19 cellular contexts compared by ENCODE assay signal in genomic region chr15:95857758-95858157, GRCh38.
"Had no signal": no experiment of that assay in that cellular context is flagged by ENCODE, and none has a peak within 500 bp of the region (broad histone marks: within the 10 kb centered on the region; RNA-seq: fewer than 3 reads in every experiment).

No MANE protein-coding gene starts in this region.

- H3K4me3 ChIP-seq: hepatocyte, mucosa of descending colon, right lobe of liver had no signal

- H3K27ac Mint-ChIP-seq: activated CD4-positive, alpha-beta T cell treated with anti-CD3 and anti-CD28 coated beads, Interleukin-2, amount 10 ng/mL, durations not matched to agents 7 days and 5 days; activated naive CD4-positive, alpha-beta T cell treated with anti-CD3 and anti-CD28 coated beads for 36 hours; activated T-helper 17 cell treated with anti-CD3 and anti-CD28 coated beads, Interleukin-2, amount 50 U/mL, for 72 hours; dendritic cell treated with granulocyte-macrophage colony-stimulating factor and Interleukin-4, amounts not matched to agents 40 ng/mL and 50 ng/mL, for 4 days had no signal

- H3K36me3 ChIP-seq: right lobe of liver had no signal

- H3K4me3 Mint-ChIP-seq: activated CD4-positive, alpha-beta T cell treated with anti-CD3 and anti-CD28 coated beads, Interleukin-2, amount 10 ng/mL, durations not matched to agents 7 days and 5 days; activated naive CD4-positive, alpha-beta T cell treated with anti-CD3 and anti-CD28 coated beads for 36 hours; activated T-helper 17 cell treated with anti-CD3 and anti-CD28 coated beads, Interleukin-2, amount 50 U/mL, for 72 hours; dendritic cell treated with granulocyte-macrophage colony-stimulating factor and Interleukin-4, amounts not matched to agents 40 ng/mL and 50 ng/mL, for 4 days; effector memory CD8-positive, alpha-beta T cell; natural killer cell had no signal

- H3K36me3 Mint-ChIP-seq: natural killer cell had no signal

- H3K9me3 Mint-ChIP-seq: activated CD4-positive, alpha-beta T cell treated with anti-CD3 and anti-CD28 coated beads, Interleukin-2, amount 10 ng/mL, durations not matched to agents 7 days and 5 days; activated naive CD4-positive, alpha-beta T cell treated with anti-CD3 and anti-CD28 coated beads for 36 hours; activated T-helper 17 cell treated with anti-CD3 and anti-CD28 coated beads, Interleukin-2, amount 50 U/mL, for 72 hours; dendritic cell treated with granulocyte-macrophage colony-stimulating factor and Interleukin-4, amounts not matched to agents 40 ng/mL and 50 ng/mL, for 4 days; effector memory CD8-positive, alpha-beta T cell; natural killer cell had no signal

- FAIRE-seq: TTC549 had no signal

- H3K27me3 ChIP-seq: hepatocyte, right lobe of liver had no signal

- H3K9me3 ChIP-seq: mucosa of descending colon, right lobe of liver had no signal

- H3K4me1 Mint-ChIP-seq: activated CD4-positive, alpha-beta T cell treated with anti-CD3 and anti-CD28 coated beads, Interleukin-2, amount 10 ng/mL, durations not matched to agents 7 days and 5 days; activated T-helper 17 cell treated with anti-CD3 and anti-CD28 coated beads, Interleukin-2, amount 50 U/mL, for 72 hours had no signal

- DNase-seq: activated CD4-positive, alpha-beta T cell treated with anti-CD3 and anti-CD28 coated beads, Interleukin-2, amount 10 ng/mL, durations not matched to agents 7 days and 5 days; activated CD4-positive, CD25-positive, alpha-beta regulatory T cell; activated CD8-positive, alpha-beta memory T cell treated with anti-CD3 and anti-CD28 coated beads for 24 hours; activated naive CD4-positive, alpha-beta T cell treated with anti-CD3 and anti-CD28 coated beads for 36 hours; activated T-cell treated with anti-CD3 and anti-CD28 coated beads for 4 hours; central memory CD4-positive, alpha-beta T cell; effector memory CD8-positive, alpha-beta T cell; foreskin melanocyte; mucosa of descending colon; natural killer cell; right lobe of liver; stimulated activated CD4-positive, alpha-beta T cell treated with anti-CD3 and anti-CD28 coated beads, Interleukin-12 subunit alpha, Interleukin-12 subunit beta, amount 100 ng/mL, for 4 hours; stimulated activated CD4-positive, alpha-beta T cell treated with anti-CD3 and anti-CD28 coated beads, Interleukin-2, amount 100 ng/mL, for 48 hours; stimulated activated naive CD4-positive, alpha-beta T cell treated with Interleukin-2 at 50 U/mL for 16 hours; T-helper 2 cell had no signal

- H3K4me1 ChIP-seq: right lobe of liver had no signal

- H3K27me3 Mint-ChIP-seq: dendritic cell treated with granulocyte-macrophage colony-stimulating factor and Interleukin-4, amounts not matched to agents 40 ng/mL and 50 ng/mL, for 4 days; effector memory CD8-positive, alpha-beta T cell had no signal

- H3K27ac ChIP-seq: hepatocyte, right lobe of liver had no signal
